In genomic region chr22:43185860-43186261, GRCh38 we compare ENCODE assay signal across 8 cellular contexts. TPM values are rescaled to one million over a fixed set of nuclear protein-coding genes. Genes with fewer than 3 reads are reported as not detected.
DNase-seq lines count a peak whose midpoint lies in the region; ATAC-seq and TF ChIP-seq lines count a peak whose summit lies in the region.

No MANE protein-coding gene starts in this region.

- POLR2A ChIA-PET in PC-9 (lab: Charles Lee; ENCODE audit: unreplicated experiment) = no interaction called here

- peaks cover 47% of the 10 kb centered on the region for H3F3A ChIP-seq in PC-9 (ENCODE audit: insufficient read depth, low read depth)

- H3K36me3 ChIP-seq in PC-9 (ENCODE audit: low read depth) (peaks cover 9% of the 10 kb centered on the region; the same call in 1 of the 2 replicates), vagina (no peaks in the 10 kb centered on the region)

- peaks cover 55% of the 10 kb centered on the region for H3K79me2 ChIP-seq in PC-9 (ENCODE audit: low read depth)

- H3K4me3 ChIP-seq in PC-9 = peak overlapping the region; percentile 97
- peak overlapping the region; percentile 63 to 82 for H3K4me3 ChIP-seq in vagina

- no peak for DNase-seq in activated T-cell treated with anti-CD3 and anti-CD28 coated beads, Interleukin-2, amount 50 U/mL, for 72 hours
- DNase-seq in activated T-cell treated with anti-CD3 and anti-CD28 coated beads for 4 hours = no peak
- DNase-seq in PC-9 = peak in 1 of 2 experiments; percentile 51
- no peak for DNase-seq in effector memory CD8-positive, alpha-beta T cell
- peak; percentile 29 for DNase-seq in midbrain (lab: John Stamatoyannopoulos, UW)
- no peak for DNase-seq in vagina (ENCODE audit: extremely low spot score in 2 of 2)
- no peak for DNase-seq in T1000 (lab: John Stamatoyannopoulos, UW)
- no peak for DNase-seq in stimulated activated CD4-positive, alpha-beta T cell treated with anti-CD3 and anti-CD28 coated beads, Interleukin-4, amount 100 ng/mL, for 4 hours

- H3K4me2 ChIP-seq in PC-9 = peak overlapping the region; percentile 95

- H3K27me3 ChIP-seq in PC-9 (ENCODE audit: insufficient read depth, low read depth) (no peaks in the 10 kb centered on the region), vagina (no peaks in the 10 kb centered on the region)

- TF ChIP-seq CTCF in PC-9 (conservative IDR thresholded peaks at IDR 0.05) = no peak
- TF ChIP-seq CTCF in vagina (IDR thresholded peaks at IDR 0.05) = no peak

- 0 out of 2 replicates have a peak overlapping the region, but pooled peaks have one; percentile 79 for H2AFZ ChIP-seq in PC-9

- 0 out of 2 replicates have a peak, but pooled peaks cover 9% of the 10 kb centered on the region for H4K20me1 ChIP-seq in PC-9 (ENCODE audit: insufficient read depth)

- BruUV-seq in PC-9 (replicated peaks; lab: Mats Ljungman, UMichigan) = no TSS peak

- TF ChIP-seq POLR2A in vagina (IDR thresholded peaks at IDR 0.05) = no peak

- no peak overlapping the region for H3K27ac Mint-ChIP-seq in activated T-cell treated with anti-CD3 and anti-CD28 coated beads, Interleukin-2, amount 50 U/mL, for 72 hours
- peak overlapping the region in 1 of 2 donors; percentile 71 for H3K27ac Mint-ChIP-seq in effector memory CD8-positive, alpha-beta T cell

- no peaks in the 10 kb centered on the region for H3K27me3 Mint-ChIP-seq in activated T-cell treated with anti-CD3 and anti-CD28 coated beads, Interleukin-2, amount 50 U/mL, for 72 hours (ENCODE audit: low read depth)
- no peaks in the 10 kb centered on the region for H3K27me3 Mint-ChIP-seq in effector memory CD8-positive, alpha-beta T cell

- intact Hi-C loops in PC-9 (cut with micrococcal nuclease; ENCODE audit: unreplicated experiment) (loop anchor here (5.0 kb wide), 1 partner anchor 34 kb away; the partner anchor contains the start of gene TSPO), vagina (cut with DNase I) (no loop called here)

- H3K36me3 Mint-ChIP-seq in activated T-cell treated with anti-CD3 and anti-CD28 coated beads, Interleukin-2, amount 50 U/mL, for 72 hours (ENCODE audit: insufficient read depth in 2 of 2) = peaks cover 3% of the 10 kb centered on the region in 2 donors
- H3K36me3 Mint-ChIP-seq in effector memory CD8-positive, alpha-beta T cell (ENCODE audit: insufficient read depth) = peaks cover 18% of the 10 kb centered on the region

- peak overlapping the region; percentile 78 to 86 for H3K4me3 Mint-ChIP-seq in activated T-cell treated with anti-CD3 and anti-CD28 coated beads, Interleukin-2, amount 50 U/mL, for 72 hours
- H3K4me3 Mint-ChIP-seq in effector memory CD8-positive, alpha-beta T cell = peak overlapping the region; percentile 67 to 75

- CTCF ChIA-PET in PC-9 (lab: Charles Lee) = interaction anchor here (0.6 kb wide), 2 partner anchors 188 to 570 kb away, joined by 3 to 6 read pairs; no protein-coding TSS in a partner anchor

- no peaks in the 10 kb centered on the region for H3K9me3 Mint-ChIP-seq in activated T-cell treated with anti-CD3 and anti-CD28 coated beads, Interleukin-2, amount 50 U/mL, for 72 hours
- H3K9me3 Mint-ChIP-seq in effector memory CD8-positive, alpha-beta T cell = no peaks in the 10 kb centered on the region

- peak overlapping the region; percentile 48 for H3K27ac ChIP-seq in PC-9
- H3K27ac ChIP-seq in vagina = peak overlapping the region; percentile 88

- H3K4me1 Mint-ChIP-seq in activated T-cell treated with anti-CD3 and anti-CD28 coated beads, Interleukin-2, amount 50 U/mL, for 72 hours (ENCODE audit: low read depth) = peaks cover 32% of the 10 kb centered on the region
- peaks cover 17% of the 10 kb centered on the region in 2 donors for H3K4me1 Mint-ChIP-seq in effector memory CD8-positive, alpha-beta T cell (ENCODE audit: low read depth in 2 of 2)

- no peak for ATAC-seq in activated T-cell treated with anti-CD3 and anti-CD28 coated beads, Interleukin-2, amount 50 U/mL, for 72 hours (replicated peaks in 1 of 2)
- no peak for ATAC-seq in effector memory CD8-positive, alpha-beta T cell (replicated peaks)

- H3K9me2 ChIP-seq in PC-9 (ENCODE audit: insufficient read depth) = no peaks in the 10 kb centered on the region

- H3K4me1 ChIP-seq in PC-9 (replicated peaks; ENCODE audit: insufficient read depth) (peaks cover 37% of the 10 kb centered on the region), vagina (peaks cover 28% of the 10 kb centered on the region)

- H3K9me3 ChIP-seq in PC-9 (ENCODE audit: insufficient read depth, low read depth) (no peaks in the 10 kb centered on the region), vagina (no peaks in the 10 kb centered on the region)

RNA-seq across cellular contexts. Expression of gene TTLL12, which starts 1.1 kb away (rescaled TPM):
- total RNA-seq in activated T-cell treated with anti-CD3 and anti-CD28 coated beads, Interleukin-2, amount 50 U/mL, for 72 hours = 10 to 100 TPM; 37.7 to 45.0 TPM
- total RNA-seq in PC-9 (2021) (97.0 and 113 TPM in 2 replicates), vagina (56.2 TPM)

RNA-seq across cellular contexts. Expression of gene TSPO, which starts 34.5 kb away (rescaled TPM):
- total RNA-seq in activated T-cell treated with anti-CD3 and anti-CD28 coated beads, Interleukin-2, amount 50 U/mL, for 72 hours = 10 to 100 TPM; 61.5 to 93.8 TPM
- total RNA-seq in PC-9 (2021) (243 and 308 TPM in 2 replicates), vagina (524 TPM)

RNA-seq across cellular contexts. Expression of gene MCAT, which starts 42.7 kb away (rescaled TPM):
- 1 to 10 TPM; 6.7 to 9.7 TPM for total RNA-seq in activated T-cell treated with anti-CD3 and anti-CD28 coated beads, Interleukin-2, amount 50 U/mL, for 72 hours
- 31.4 and 35.5 TPM in 2 replicates for total RNA-seq in PC-9 (2021)
- 22.8 TPM for total RNA-seq in vagina
